Comparison of ENCODE assay signal across 1 cellular context in genomic region chr11:73293356-73293936, GRCh38.
TF ChIP-seq lines count a peak whose summit lies in the region.

No MANE protein-coding gene starts in this region.

TF ChIP-seq in IMR-90, 13 proteins besides CTCF, POLR2A, EP300 and RAD21:
- TF ChIP-seq MAFK (IDR thresholded peaks at IDR 0.05; ENCODE audit: low read depth, low read length) (no peak), FOS (IDR thresholded peaks at IDR 0.05; ENCODE audit: low read depth, low read length) (no peak), MAZ (IDR thresholded peaks at IDR 0.05; ENCODE audit: borderline replicate concordance, low read depth, low read length) (no peak), USF2 (IDR thresholded peaks at IDR 0.05; ENCODE audit: low read depth, low read length) (no peak), NFE2L2 (IDR thresholded peaks at IDR 0.05; ENCODE audit: low read depth, low read length) (no peak), CEBPB (IDR thresholded peaks at IDR 0.05; ENCODE audit: low read depth, low read length) (no peak), BHLHE40 (IDR thresholded peaks at IDR 0.05; ENCODE audit: low read depth, low read length) (no peak), RFX5 (IDR thresholded peaks at IDR 0.05; ENCODE audit: low read depth, low read length) (no peak)
- TF ChIP-seq, protein P1, sequence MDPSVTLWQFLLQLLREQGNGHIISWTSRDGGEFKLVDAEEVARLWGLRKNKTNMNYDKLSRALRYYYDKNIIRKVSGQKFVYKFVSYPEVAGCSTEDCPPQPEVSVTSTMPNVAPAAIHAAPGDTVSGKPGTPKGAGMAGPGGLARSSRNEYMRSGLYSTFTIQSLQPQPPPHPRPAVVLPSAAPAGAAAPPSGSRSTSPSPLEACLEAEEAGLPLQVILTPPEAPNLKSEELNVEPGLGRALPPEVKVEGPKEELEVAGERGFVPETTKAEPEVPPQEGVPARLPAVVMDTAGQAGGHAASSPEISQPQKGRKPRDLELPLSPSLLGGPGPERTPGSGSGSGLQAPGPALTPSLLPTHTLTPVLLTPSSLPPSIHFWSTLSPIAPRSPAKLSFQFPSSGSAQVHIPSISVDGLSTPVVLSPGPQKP (IDR thresholded peaks at IDR 0.05; ENCODE audit: borderline replicate concordance, low read depth, low read length) = no peak
